8 cellular contexts compared by ENCODE assay signal in genomic region chr2:156319811-156320490, GRCh38. TPM values are rescaled to one million over a fixed set of nuclear protein-coding genes. Genes with fewer than 3 reads are reported as not detected.
DNase-seq lines count a peak whose midpoint lies in the region; ATAC-seq, FAIRE-seq and TF ChIP-seq lines count a peak whose summit lies in the region.

No MANE protein-coding gene starts in this region.

- H3K9me3 ChIP-seq in HEK293 (ENCODE audit: control insufficient read depth, insufficient read depth, low read depth, low read length), result no peaks in the 10 kb centered on the region
- no peaks in the 10 kb centered on the region for H3K9me3 ChIP-seq in PC-3 (ENCODE audit: low read length)

- H3K27me3 ChIP-seq in bronchial epithelial cell (ENCODE audit: control insufficient read depth, insufficient read depth, low read length) (peaks cover 2% of the 10 kb centered on the region), PC-3 (ENCODE audit: low read length) (no peaks in the 10 kb centered on the region)

- no peak overlapping the region for H3K9ac ChIP-seq in PC-3 (ENCODE audit: low read length)

- no peaks in the 10 kb centered on the region for H3F3A ChIP-seq in PC-3 (ENCODE audit: low read length, unreplicated experiment)

- no peak overlapping the region for H2AFZ ChIP-seq in PC-3 (ENCODE audit: low read length)

- peak overlapping the region; percentile 25 for H3K4me3 ChIP-seq in HEK293 (ENCODE audit: low read depth, low read length)
- H3K4me3 ChIP-seq in bronchial epithelial cell (ENCODE audit: low read depth, low read length), result peak overlapping the region; percentile 40
- no peak overlapping the region for H3K4me3 ChIP-seq in PC-3 (ENCODE audit: low read length)

- FAIRE-seq in bronchial epithelial cell (lab: Jason Lieb, UNC), result no peak

- H3K4me3 Mint-ChIP-seq in stimulated activated naive CD8-positive, alpha-beta T cell treated with anti-CD3 and anti-CD28 coated beads, Interleukin-15, Interleukin-2, amounts not matched to agents 100 ng/mL and 50 ng/mL, for 24 hours, result peak overlapping the region; percentile 73

- H3K36me3 ChIP-seq in HEK293 (ENCODE audit: control insufficient read depth in 2 of 2, insufficient read depth in 1 of 2, low read length in 2 of 2) (no peaks in the 10 kb centered on the region), bronchial epithelial cell (ENCODE audit: control insufficient read depth, insufficient read depth, low read length) (no peaks in the 10 kb centered on the region), PC-3 (ENCODE audit: low read depth, low read length) (no peaks in the 10 kb centered on the region)

- CTCF ChIA-PET in HEK293 (lab: Yijun Ruan, JAX) (no interaction called here), PC-3 (lab: Charles Lee) (no interaction called here)

- H3K4me2 ChIP-seq in PC-3 (ENCODE audit: low read length), result no peak overlapping the region

- H3K27ac Mint-ChIP-seq in stimulated activated naive CD8-positive, alpha-beta T cell treated with anti-CD3 and anti-CD28 coated beads, Interleukin-15, Interleukin-2, amounts not matched to agents 100 ng/mL and 50 ng/mL, for 24 hours, result no peak overlapping the region

- intact Hi-C loops in PC-3 (cut with micrococcal nuclease), result no loop called here

- H3K27me3 Mint-ChIP-seq in stimulated activated naive CD8-positive, alpha-beta T cell treated with anti-CD3 and anti-CD28 coated beads, Interleukin-15, Interleukin-2, amounts not matched to agents 100 ng/mL and 50 ng/mL, for 24 hours, result peaks cover 84% of the 10 kb centered on the region

- TF ChIP-seq CTCF in HEK293 (tag by site-specific recombination; IDR thresholded peaks at IDR 0.05) (no peak), bronchial epithelial cell (IDR thresholded peaks at IDR 0.05; ENCODE audit: insufficient read depth, low read length, severe bottlenecking) (peak; percentile 18), PC-3 (conservative IDR thresholded peaks at IDR 0.05; ENCODE audit: low read depth, low read length) (no peak)

- H3K9me2 ChIP-seq in PC-3 (replicated peaks; ENCODE audit: low read length), result no peaks in the 10 kb centered on the region

- no TSS peak for BruUV-seq in PC-3 (replicated peaks; lab: Mats Ljungman, UMichigan)

- DNase-seq in bronchial epithelial cell (ENCODE audit: low read depth), result no peak
- peak; percentile 38 for DNase-seq in kidney tubule cell (ENCODE audit: low spot score)
- no peak for DNase-seq in PC-3

- peaks cover 30% of the 10 kb centered on the region for H3K36me3 Mint-ChIP-seq in stimulated activated naive CD8-positive, alpha-beta T cell treated with anti-CD3 and anti-CD28 coated beads, Interleukin-15, Interleukin-2, amounts not matched to agents 100 ng/mL and 50 ng/mL, for 24 hours (ENCODE audit: low read depth)

- H3K4me1 ChIP-seq in HEK293 (ENCODE audit: control insufficient read depth, insufficient read depth, low read length) (no peaks in the 10 kb centered on the region), PC-3 (ENCODE audit: insufficient read depth, low read length) (no peaks in the 10 kb centered on the region)

- H3K79me2 ChIP-seq in PC-3 (ENCODE audit: low read length), result no peaks in the 10 kb centered on the region

- no peak for ATAC-seq in HG03520 (IDR thresholded peaks at IDR 0.05; ENCODE audit: unreplicated experiment)
- ATAC-seq in PC-3, result no peak
- no peak for ATAC-seq in HG03432 (IDR thresholded peaks at IDR 0.05; ENCODE audit: unreplicated experiment)
- no peak for ATAC-seq in HG03342 (IDR thresholded peaks at IDR 0.05; ENCODE audit: unreplicated experiment)

- H4K20me1 ChIP-seq in PC-3 (ENCODE audit: low read length), result no peaks in the 10 kb centered on the region

- POLR2A ChIA-PET in HEK293 (lab: Yijun Ruan, JAX) (no interaction called here), PC-3 (lab: Charles Lee; ENCODE audit: unreplicated experiment) (no interaction called here)

- peaks cover 49% of the 10 kb centered on the region for H3K4me1 Mint-ChIP-seq in stimulated activated naive CD8-positive, alpha-beta T cell treated with anti-CD3 and anti-CD28 coated beads, Interleukin-15, Interleukin-2, amounts not matched to agents 100 ng/mL and 50 ng/mL, for 24 hours (ENCODE audit: low read depth)

- no peak overlapping the region for H3K27ac ChIP-seq in HEK293 (ENCODE audit: extremely low read depth, low read depth, low read length)
- H3K27ac ChIP-seq in PC-3 (ENCODE audit: low read length), result no peak overlapping the region

- no peaks in the 10 kb centered on the region for H3K9me3 Mint-ChIP-seq in stimulated activated naive CD8-positive, alpha-beta T cell treated with anti-CD3 and anti-CD28 coated beads, Interleukin-15, Interleukin-2, amounts not matched to agents 100 ng/mL and 50 ng/mL, for 24 hours

TF ChIP-seq in HEK293, 187 proteins besides CTCF, POLR2A, EP300 and RAD21:
- no peak for TF ChIP-seq ZNF639 (tag by site-specific recombination; IDR thresholded peaks at IDR 0.05)

RNA-seq across cellular contexts. Expression of gene NR4A2, which starts 12.6 kb away (rescaled TPM):
- total RNA-seq in bronchial epithelial cell (under 0.01 and 0.26 TPM in 2 replicates), PC-3 (2014; rRNA removed) (12.0 and 13.8 TPM in 2 replicates)

Comparison
In these comparisons a context has a peak if more than half of its experiments do, and no peak if none do; other contexts are left out.
1. RNA of gene NR4A2, which starts 12.6 kb away (total RNA-seq): 12.0 to 13.8 TPM in PC-3; under 0.01 to 0.26 TPM in bronchial epithelial cell; every median in the first group is over 10 times any median in the second.